ENCODE assay signal across 8 cellular contexts in the genomic region with DNA sequence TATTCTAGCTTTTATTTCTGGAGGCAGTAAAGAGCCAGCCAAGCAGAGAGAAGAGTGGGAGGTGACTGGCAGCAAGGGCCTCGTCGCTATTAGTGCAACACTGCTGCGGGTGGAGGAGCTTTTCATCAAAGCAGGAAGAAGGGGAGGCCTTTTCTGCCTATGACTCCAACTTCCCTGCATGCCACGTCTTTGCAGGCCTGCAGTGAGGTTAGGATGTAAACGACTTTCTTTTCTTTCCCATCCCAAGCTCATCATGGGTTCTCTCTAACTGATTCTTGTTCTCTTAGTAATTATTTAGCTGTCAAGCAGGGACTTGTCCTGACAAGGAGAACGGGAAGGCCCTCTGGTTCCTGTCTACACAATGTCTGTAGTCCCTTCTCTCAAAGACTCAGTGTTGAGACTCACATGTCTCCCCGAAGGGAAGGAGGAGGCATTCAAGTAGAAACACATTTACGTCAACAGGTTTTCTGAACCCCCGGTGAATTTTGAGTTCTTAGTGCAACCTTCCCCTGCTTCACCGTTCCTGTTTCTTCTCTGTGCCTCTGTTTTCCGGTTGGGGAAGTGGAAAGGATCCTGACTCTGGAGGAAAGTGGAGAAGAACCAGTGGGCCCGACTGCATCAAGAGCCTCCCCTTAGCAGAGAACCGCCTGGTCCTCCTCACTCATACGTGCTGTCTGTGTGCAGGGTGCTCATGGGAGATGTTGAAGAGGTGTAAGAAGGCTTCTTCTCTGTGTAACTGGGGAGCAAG. TPM values are rescaled to one million over a fixed set of nuclear protein-coding genes. Genes with fewer than 3 reads are reported as not detected.
DNase-seq lines count a peak whose midpoint lies in the region; ATAC-seq and TF ChIP-seq lines count a peak whose summit lies in the region.

No MANE protein-coding gene starts in this region.

- no peak for TF ChIP-seq CTCF in endodermal cell (conservative IDR thresholded peaks at IDR 0.05)

- H3K27me3 Mint-ChIP-seq in endodermal cell (ENCODE audit: insufficient read depth) = no peaks in the 10 kb centered on the region
- no peaks in the 10 kb centered on the region for H3K27me3 Mint-ChIP-seq in naive B cell
- H3K27me3 Mint-ChIP-seq in stimulated activated naive B cell treated with anti-CD40 and anti-IgM and Interleukin-4, amounts not matched to agents 10 μg/mL and 1 μg/mL and 100 μg/mL, for 72 hours = no peaks in the 10 kb centered on the region

- H3K27ac Mint-ChIP-seq in endodermal cell (peak overlapping the region; percentile 69), naive B cell (peak overlapping the region; percentile 89 to 99 (median 96))
- peak overlapping the region; percentile 98 for H3K27ac Mint-ChIP-seq in stimulated activated naive B cell treated with anti-CD40 and anti-IgM and Interleukin-4, amounts not matched to agents 10 μg/mL and 1 μg/mL and 100 μg/mL, for 72 hours

- 62 to 67% methylated on average over 13 to 14 of the region's 14 CpGs for WGBS in endodermal cell (ENCODE audit: insufficient coverage in 1 of 2, insufficient read length in 1 of 2), 2 experiments

- H3K4me1 ChIP-seq in endodermal cell (ENCODE audit: control insufficient read depth, insufficient read depth, low read length) = peaks cover 6% of the 10 kb centered on the region

- peak; percentile 20 for DNase-seq in DMS 273 (lab: John Stamatoyannopoulos, UW; ENCODE audit: unreplicated experiment)
- DNase-seq in DMS 273 treated with DMSO at 0.1 percent for 48 hours (lab: John Stamatoyannopoulos, UW) = no peak
- peak; percentile 61 for DNase-seq in NCI-H2029 treated with DMSO at 0.1 percent for 48 hours (lab: John Stamatoyannopoulos, UW)
- peak; percentile 12 to 17 for DNase-seq in activated CD8-positive, alpha-beta memory T cell treated with anti-CD3 and anti-CD28 coated beads for 1 hour (ENCODE audit: extremely low read depth in 1 of 2, low read depth in 1 of 2)
- DNase-seq in endodermal cell = peak; percentile 64
- peak; percentile 67 for DNase-seq in naive B cell
- peak; percentile 67 for DNase-seq in stimulated activated naive B cell treated with anti-CD40 and anti-IgM and Interleukin-4, amounts not matched to agents 10 μg/mL and 1 μg/mL and 100 μg/mL, for 72 hours
- no peak for DNase-seq in SW480 (ENCODE audit: low spot score)

- H3K4me1 Mint-ChIP-seq in endodermal cell (peaks cover 35% of the 10 kb centered on the region), naive B cell (peaks cover 66 to 84% (median 72%) of the 10 kb centered on the region in 3 donors)
- H3K4me1 Mint-ChIP-seq in stimulated activated naive B cell treated with anti-CD40 and anti-IgM and Interleukin-4, amounts not matched to agents 10 μg/mL and 1 μg/mL and 100 μg/mL, for 72 hours = peaks cover 56 to 79% of the 10 kb centered on the region in 2 donors

- H3K9me3 Mint-ChIP-seq in endodermal cell (no peaks in the 10 kb centered on the region), naive B cell (no peaks in the 10 kb centered on the region)
- H3K9me3 Mint-ChIP-seq in stimulated activated naive B cell treated with anti-CD40 and anti-IgM and Interleukin-4, amounts not matched to agents 10 μg/mL and 1 μg/mL and 100 μg/mL, for 72 hours = no peaks in the 10 kb centered on the region

- H3K4me3 ChIP-seq in endodermal cell (ENCODE audit: low read length) = no peak overlapping the region

- no peak overlapping the region for H3K9ac ChIP-seq in endodermal cell (ENCODE audit: extremely low read depth, low read length, poor library complexity, severe bottlenecking)

- H3K36me3 Mint-ChIP-seq in endodermal cell (ENCODE audit: low read depth) (no peaks in the 10 kb centered on the region), naive B cell (no peaks in the 10 kb centered on the region)
- H3K36me3 Mint-ChIP-seq in stimulated activated naive B cell treated with anti-CD40 and anti-IgM and Interleukin-4, amounts not matched to agents 10 μg/mL and 1 μg/mL and 100 μg/mL, for 72 hours = peaks cover 4 to 13% of the 10 kb centered on the region in 2 donors

- H3K27me3 ChIP-seq in endodermal cell (ENCODE audit: control insufficient read depth, insufficient read depth, low read length, poor library complexity, severe bottlenecking) = no peaks in the 10 kb centered on the region

- H3K36me3 ChIP-seq in endodermal cell (ENCODE audit: control insufficient read depth, insufficient read depth, low read length) = no peaks in the 10 kb centered on the region

- ATAC-seq in naive B cell (ENCODE audit: low read depth in 2 of 2) = peak; percentile 80 to 83
- peak; percentile 91 to 94 for ATAC-seq in stimulated activated naive B cell treated with anti-CD40 and anti-IgM and Interleukin-4, amounts not matched to agents 10 μg/mL and 1 μg/mL and 100 μg/mL, for 72 hours (replicated peaks)

- peak overlapping the region; percentile 58 for H3K27ac ChIP-seq in endodermal cell (ENCODE audit: low read depth, low read length)

- H3K9me3 ChIP-seq in endodermal cell (ENCODE audit: control insufficient read depth, low read length) = no peaks in the 10 kb centered on the region

- H3K4me3 Mint-ChIP-seq in endodermal cell (no peak overlapping the region), naive B cell (peak overlapping the region; percentile 71 to 89 (median 83))
- H3K4me3 Mint-ChIP-seq in stimulated activated naive B cell treated with anti-CD40 and anti-IgM and Interleukin-4, amounts not matched to agents 10 μg/mL and 1 μg/mL and 100 μg/mL, for 72 hours = peak overlapping the region; percentile 81 to 85

RNA-seq across cellular contexts. Expression of a gene that starts 56.9 kb away (rescaled TPM):
- total RNA-seq in endodermal cell = 10 to 100 TPM; 67.0 to 67.1 TPM
- polyA plus RNA-seq in endodermal cell (2013, experiment 1 of 2) = 33.7 TPM
- 31.8 TPM for polyA plus RNA-seq in endodermal cell (2013, experiment 2 of 2)
- 100 to 1,000 TPM in 1 of 6 donors, 10 to 100 TPM in 5; 44.3 to 133 (median 57.3) TPM for polyA plus RNA-seq in naive B cell (ENCODE audit: low read depth in 6 of 6)

Comparison
In these comparisons a context has a peak if more than half of its experiments do, and no peak if none do; other contexts are left out.
1. DNase-seq: peak in DMS 273 (single experiment), NCI-H2029 treated with DMSO at 0.1 percent for 48 hours (single experiment), activated CD8-positive, alpha-beta memory T cell treated with anti-CD3 and anti-CD28 coated beads for 1 hour (2 of 2), endodermal cell (single experiment), naive B cell (single experiment) and stimulated activated naive B cell treated with anti-CD40 and anti-IgM and Interleukin-4, amounts not matched to agents 10 μg/mL and 1 μg/mL and 100 μg/mL, for 72 hours (single experiment); none in DMS 273 treated with DMSO at 0.1 percent for 48 hours (single experiment) and SW480 (single experiment).
2. Peak in every context shown above with its lines, with median percentiles within 50 percentile points of each other: H3K27ac Mint-ChIP-seq.